In the genomic region with DNA sequence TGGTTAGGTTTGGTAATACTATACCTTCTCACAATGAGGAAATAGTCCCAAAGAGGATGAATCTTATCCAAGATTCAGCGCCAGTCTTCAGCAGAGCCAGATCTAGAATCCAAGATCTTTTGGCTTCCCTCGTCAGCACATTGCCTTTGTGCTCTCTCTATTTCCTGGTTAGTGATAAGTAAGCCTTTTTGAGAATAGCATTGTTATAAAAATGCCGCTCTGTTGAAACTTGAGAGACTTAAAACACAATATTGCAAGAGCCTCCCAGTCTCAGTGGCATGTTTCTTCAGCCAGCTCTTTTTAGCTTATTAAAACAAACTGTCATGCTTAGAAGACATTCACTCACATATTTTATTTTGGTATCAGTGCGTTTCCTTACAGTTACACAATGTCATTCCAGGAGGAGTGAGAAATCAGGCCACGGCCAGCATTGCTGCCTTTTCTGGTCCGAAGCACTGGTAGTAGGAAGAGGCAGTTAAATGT, we compare ENCODE assay signal across 11 cellular contexts.
DNase-seq lines count a peak whose midpoint lies in the region; ATAC-seq and TF ChIP-seq lines count a peak whose summit lies in the region.
"Had no signal": no experiment of that assay in that cellular context is flagged by ENCODE, and none has a peak within 500 bp of the region (broad histone marks: within the 10 kb centered on the region; RNA-seq: fewer than 3 reads in every experiment).

No MANE protein-coding gene starts in this region.

- no peak overlapping the region for H3K4me3 Mint-ChIP-seq in natural killer cell treated with Interleukin-12 subunit alpha and Interleukin-12 subunit beta and Interleukin-15 and Interleukin-18, amount 100 ng/mL, for 72 hours

- no peak for TF ChIP-seq CTCF in VCaP (conservative IDR thresholded peaks at IDR 0.05)
- no peak for TF ChIP-seq CTCF in esophagus squamous epithelium (IDR thresholded peaks at IDR 0.05)
- TF ChIP-seq CTCF in tibial nerve (IDR thresholded peaks at IDR 0.05), result no peak

- H3K4me1 ChIP-seq in esophagus squamous epithelium (peaks cover 35 to 96% (median 76%) of the 10 kb centered on the region in 3 donors), mucosa of rectum (ENCODE audit: control insufficient read depth in 2 of 2, insufficient read depth in 2 of 2, low read length in 2 of 2) (peaks cover 5 to 25% of the 10 kb centered on the region in 2 donors), tibial nerve (peaks cover 0 to 98% (median 58%) of the 10 kb centered on the region in 4 donors)

- TF ChIP-seq POLR2A in esophagus squamous epithelium (IDR thresholded peaks at IDR 0.05) (no peak), tibial nerve (IDR thresholded peaks at IDR 0.05) (no peak)

- ATAC-seq in natural killer cell treated with Interleukin-12 subunit alpha and Interleukin-12 subunit beta and Interleukin-15 and Interleukin-18, amount 100 ng/mL, for 72 hours, result no peak
- no peak for ATAC-seq in HG03460 (IDR thresholded peaks at IDR 0.05; ENCODE audit: unreplicated experiment)
- ATAC-seq: GM12878; stimulated activated naive CD8-positive, alpha-beta T cell treated with anti-CD3 and anti-CD28 coated beads, Interleukin-15, Interleukin-2, amounts not matched to agents 100 U/mL and 50 U/mL, for 24 hours had no signal

- H3K9ac ChIP-seq in mucosa of rectum (ENCODE audit: low read depth in 1 of 2, low read length in 2 of 2), result no peak overlapping the region

- H3K4me3 ChIP-seq in esophagus squamous epithelium, result peak overlapping the region in 1 of 4 donors; percentile 1
- no peak overlapping the region for H3K4me3 ChIP-seq in mucosa of rectum (ENCODE audit: low read length in 2 of 2)
- H3K4me3 ChIP-seq in tibial nerve, result no peak overlapping the region
- H3K4me3 ChIP-seq: GM12878 had no signal

- WGBS in esophagus squamous epithelium, 2 donors, result 13 to 24% methylated on average over 6 of the region's 6 CpGs
- WGBS in tibial nerve, 2 donors, result 15 to 24% methylated on average over 6 of the region's 6 CpGs

- DNase-seq in esophagus squamous epithelium (lab: John Stamatoyannopoulos, UW), result no peak
- peak in 1 of 2 donors; percentile 27 for DNase-seq in tibial nerve (ENCODE audit: low spot score in 2 of 2)
- no peak for DNase-seq in natural killer cell treated with Interleukin-12 subunit alpha and Interleukin-12 subunit beta and Interleukin-15 and Interleukin-18, amount 100 ng/mL, for 72 hours (ENCODE audit: low spot score)
- no peak for DNase-seq in NCI-H226
- DNase-seq in activated naive CD4-positive, alpha-beta T cell treated with Interleukin-2 at 50 U/mL for 16 hours, result no peak
- DNase-seq: NCI-H748 treated with DMSO at 0.1 percent for 48 hours; stimulated activated naive CD8-positive, alpha-beta T cell treated with anti-CD3 and anti-CD28 coated beads, Interleukin-15, Interleukin-2, amounts not matched to agents 100 U/mL and 50 U/mL, for 24 hours had no signal

- TF ChIP-seq EP300 in tibial nerve (IDR thresholded peaks at IDR 0.05), result peak in 1 of 2 donors; percentile 63

- no peaks in the 10 kb centered on the region for H3K27me3 Mint-ChIP-seq in natural killer cell treated with Interleukin-12 subunit alpha and Interleukin-12 subunit beta and Interleukin-15 and Interleukin-18, amount 100 ng/mL, for 72 hours

- peaks cover 0 to 3% (median 0%) of the 10 kb centered on the region in 3 donors for H3K36me3 ChIP-seq in esophagus squamous epithelium
- H3K36me3 ChIP-seq in mucosa of rectum (ENCODE audit: control insufficient read depth in 2 of 2, insufficient read depth in 2 of 2, low read length in 2 of 2), result no peaks in the 10 kb centered on the region
- H3K36me3 ChIP-seq in tibial nerve, result no peaks in the 10 kb centered on the region

- H3K9me3 ChIP-seq in esophagus squamous epithelium (no peaks in the 10 kb centered on the region), mucosa of rectum (ENCODE audit: control insufficient read depth in 2 of 2, low read length in 2 of 2) (no peaks in the 10 kb centered on the region), tibial nerve (no peaks in the 10 kb centered on the region)

- H3K27me3 ChIP-seq in esophagus squamous epithelium (no peaks in the 10 kb centered on the region), mucosa of rectum (ENCODE audit: control insufficient read depth in 2 of 2, insufficient read depth in 2 of 2, low read length in 2 of 2) (no peaks in the 10 kb centered on the region), tibial nerve (no peaks in the 10 kb centered on the region)

- peak overlapping the region; percentile 97 for H3K27ac ChIP-seq in VCaP
- peak overlapping the region; percentile 46 to 81 (median 79) for H3K27ac ChIP-seq in esophagus squamous epithelium
- peak overlapping the region; percentile 50 to 66 for H3K27ac ChIP-seq in mucosa of rectum (ENCODE audit: low read depth in 2 of 2, low read length in 2 of 2)
- H3K27ac ChIP-seq in tibial nerve, result peak overlapping the region; percentile 13 to 83 (median 60)

- H3K4me1 Mint-ChIP-seq in natural killer cell treated with Interleukin-12 subunit alpha and Interleukin-12 subunit beta and Interleukin-15 and Interleukin-18, amount 100 ng/mL, for 72 hours (ENCODE audit: low read depth in 2 of 2), result peaks cover 40 to 41% of the 10 kb centered on the region in 2 donors

- intact Hi-C loops in esophagus squamous epithelium (cut with DNase I), result no loop called here

- no peaks in the 10 kb centered on the region for H3K36me3 Mint-ChIP-seq in natural killer cell treated with Interleukin-12 subunit alpha and Interleukin-12 subunit beta and Interleukin-15 and Interleukin-18, amount 100 ng/mL, for 72 hours

- H3K9me3 Mint-ChIP-seq in natural killer cell treated with Interleukin-12 subunit alpha and Interleukin-12 subunit beta and Interleukin-15 and Interleukin-18, amount 100 ng/mL, for 72 hours, result no peaks in the 10 kb centered on the region

- no peak overlapping the region for H3K27ac Mint-ChIP-seq in natural killer cell treated with Interleukin-12 subunit alpha and Interleukin-12 subunit beta and Interleukin-15 and Interleukin-18, amount 100 ng/mL, for 72 hours
